Comparison of ENCODE assay signal across 8 cellular contexts in the genomic region with DNA sequence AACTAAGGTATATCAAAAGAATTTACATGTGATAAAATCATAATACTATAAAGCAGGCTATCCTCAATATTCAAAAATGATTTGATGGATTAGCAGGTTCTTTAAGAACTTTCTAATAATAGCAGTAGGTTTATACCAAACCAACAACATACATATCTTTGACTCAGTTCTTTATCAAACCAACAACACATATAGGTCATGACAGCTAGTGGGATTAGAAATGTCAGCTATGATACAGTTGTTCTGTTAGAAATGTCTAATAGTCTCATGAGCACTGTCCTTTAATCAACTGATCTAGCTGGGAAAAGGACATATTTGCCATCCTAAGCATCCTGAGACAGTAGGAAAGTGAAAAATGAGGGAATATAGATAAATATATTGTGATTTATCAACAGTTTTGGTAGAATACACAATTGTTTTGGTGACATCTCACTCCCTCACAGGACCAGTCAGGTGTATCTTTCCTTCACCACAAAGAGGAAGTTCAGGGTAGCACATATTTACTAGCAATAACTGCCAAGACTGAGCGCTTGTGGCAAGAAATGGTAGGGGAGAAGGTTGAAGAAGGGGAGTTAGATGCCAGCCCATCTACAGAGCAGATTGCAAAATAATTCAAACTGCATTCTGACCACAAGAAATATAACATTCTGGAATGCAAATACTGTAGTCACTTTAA.
DNase-seq lines count a peak whose midpoint lies in the region; ATAC-seq and TF ChIP-seq lines count a peak whose summit lies in the region.

No MANE protein-coding gene starts in this region.

- no peak overlapping the region for H3K4me2 ChIP-seq in trophoblast cell (ENCODE audit: low read length)

- no peaks in the 10 kb centered on the region for H3K27me3 ChIP-seq in dorsolateral prefrontal cortex
- H3K27me3 ChIP-seq in trophoblast cell (ENCODE audit: insufficient read depth, low read length): no peaks in the 10 kb centered on the region

- no peak overlapping the region for H3K9ac ChIP-seq in trophoblast cell (ENCODE audit: low read length)

- intact Hi-C loops in dorsolateral prefrontal cortex (cut with DNase I) (no loop called here), head of caudate nucleus (cut with DNase I) (no loop called here)

- peak; percentile 74 for DNase-seq in Jurkat, Clone E6-1 (ENCODE audit: low read depth, low spot score)
- no peak for DNase-seq in dorsolateral prefrontal cortex
- DNase-seq in trophoblast cell: no peak
- DNase-seq in stimulated activated CD4-positive, alpha-beta T cell treated with anti-CD3 and anti-CD28 coated beads, Interleukin-4, amount 100 ng/mL, for 4 hours: no peak
- no peak for DNase-seq in head of caudate nucleus
- no peak for DNase-seq in activated CD4-positive, alpha-beta T cell treated with anti-CD3 and anti-CD28 coated beads, Interleukin-2, amount 50 U/mL, for 48 hours

- ATAC-seq in GM18498 (IDR thresholded peaks at IDR 0.05; ENCODE audit: unreplicated experiment) (peak; percentile 75), GM21526 (IDR thresholded peaks at IDR 0.05; ENCODE audit: low FRiP score, unreplicated experiment) (peak; percentile 65)

- TF ChIP-seq CTCF in dorsolateral prefrontal cortex (IDR thresholded peaks at IDR 0.05 in 54 of 56, conservative IDR thresholded peaks at IDR 0.05 in 2 of 56; ENCODE audit: low read depth in 1 of 56, partially characterized antibody in 56 of 56): no peak

- H3K9me3 ChIP-seq in trophoblast cell (ENCODE audit: insufficient read depth, low read depth, low read length): no peaks in the 10 kb centered on the region

- no peak overlapping the region for H4K12ac ChIP-seq in trophoblast cell (ENCODE audit: low read depth, low read length)

- H3K79me1 ChIP-seq in trophoblast cell (ENCODE audit: low read length): no peaks in the 10 kb centered on the region

- H3K4me3 ChIP-seq in Jurkat, Clone E6-1 (ENCODE audit: low read length): no peak overlapping the region; the same call in 1 of the 2 replicates
- H3K4me3 ChIP-seq in dorsolateral prefrontal cortex: no peak overlapping the region
- H3K4me3 ChIP-seq in trophoblast cell (ENCODE audit: low read depth, low read length): no peak overlapping the region

- H2BK120ac ChIP-seq in trophoblast cell (ENCODE audit: insufficient read depth, low read length, poor library complexity): no peak overlapping the region

- no peak overlapping the region for H2AFZ ChIP-seq in trophoblast cell (ENCODE audit: insufficient read depth, low read length, poor library complexity)

- no CpG with 5 or more reads among the region's 1 CpG for WGBS in trophoblast cell (ENCODE audit: extremely low coverage, insufficient coverage, insufficient read length)

- no peak overlapping the region for H3K23ac ChIP-seq in trophoblast cell (ENCODE audit: low read length)

- no peak overlapping the region for H2AK5ac ChIP-seq in trophoblast cell (ENCODE audit: low read length)

- H4K91ac ChIP-seq in trophoblast cell (ENCODE audit: low read depth, low read length): no peak overlapping the region

- H2BK5ac ChIP-seq in trophoblast cell (ENCODE audit: low read depth, low read length, poor library complexity): no peak overlapping the region

- peak overlapping the region in 48 of 59 donors; percentile 0 to 81 (median 60) for H3K27ac ChIP-seq in dorsolateral prefrontal cortex
- no peak overlapping the region for H3K27ac ChIP-seq in trophoblast cell (ENCODE audit: low read depth, low read length)

- no peak overlapping the region for H3K14ac ChIP-seq in trophoblast cell (ENCODE audit: low read length)

- no peak overlapping the region for H4K8ac ChIP-seq in trophoblast cell (ENCODE audit: low read depth, low read length)

- H3K36me3 ChIP-seq in trophoblast cell (ENCODE audit: control insufficient read depth in 1 of 2, insufficient read depth in 2 of 2, low read length in 2 of 2): peaks cover 1 to 5% of the 10 kb centered on the region in 2 experiments

- H3K4me1 ChIP-seq in trophoblast cell (ENCODE audit: control insufficient read depth in 1 of 2, insufficient read depth in 2 of 2, low read length in 2 of 2): peaks cover 0 to 3% of the 10 kb centered on the region in 2 experiments

- H2BK12ac ChIP-seq in trophoblast cell (ENCODE audit: low read length): no peak overlapping the region

- H3K18ac ChIP-seq in trophoblast cell (ENCODE audit: low read length): no peak overlapping the region

- H3K79me2 ChIP-seq in trophoblast cell (ENCODE audit: control insufficient read depth, insufficient read depth, low read length, poor library complexity): no peaks in the 10 kb centered on the region

- no peak overlapping the region for H3K4ac ChIP-seq in trophoblast cell (ENCODE audit: low read depth, low read length)
